In genomic region chr6:76165471-76166221, GRCh38 we compare ENCODE assay signal across 16 cellular contexts.
DNase-seq lines count a peak whose midpoint lies in the region; ATAC-seq, FAIRE-seq and TF ChIP-seq lines count a peak whose summit lies in the region.
"Had no signal": no experiment of that assay in that cellular context is flagged by ENCODE, and none has a peak within 500 bp of the region (broad histone marks: within the 10 kb centered on the region; RNA-seq: fewer than 3 reads in every experiment).

No MANE protein-coding gene starts in this region.

- no peak for ATAC-seq in Right ventricle myocardium inferior
- peak; percentile 34 for ATAC-seq in upper lobe of right lung

- peaks cover 0 to 4% of the 10 kb centered on the region in 2 donors for H3K9me3 ChIP-seq in right atrium auricular region
- no peaks in the 10 kb centered on the region for H3K9me3 ChIP-seq in kidney (ENCODE audit: control insufficient read depth in 1 of 2, low read length in 2 of 2)
- H3K9me3 ChIP-seq in upper lobe of right lung: no peaks in the 10 kb centered on the region

- DNase-seq in Right ventricle myocardium inferior (ENCODE audit: missing footprints) (peak; percentile 56), right atrium auricular region (ENCODE audit: low spot score) (no peak), kidney (peak; percentile 48), upper lobe of right lung (no peak), OCI-M2 (lab: John Stamatoyannopoulos, UW; ENCODE audit: unreplicated experiment) (no peak), HPDE6-E6E7 (ENCODE audit: extremely low spot score) (no peak), NCI-H1436 treated with DMSO at 0.1 percent for 48 hours (lab: John Stamatoyannopoulos, UW) (no peak)
- DNase-seq: 8988T; CD4-positive, alpha-beta memory T cell; DMS153; DMS79; GDM1; GM23248 had no signal

- H3K27me3 ChIP-seq in right atrium auricular region (no peaks in the 10 kb centered on the region), upper lobe of right lung (no peaks in the 10 kb centered on the region)
- H3K27me3 ChIP-seq: BLaER1 had no signal

- intact Hi-C loops in Right ventricle myocardium inferior (cut with DNase I): no loop called here
- intact Hi-C loops in kidney (cut with DNase I): no loop called here
- intact Hi-C loops in upper lobe of right lung (cut with DNase I): no loop called here

- no peak overlapping the region for H3K4me3 ChIP-seq in right atrium auricular region
- H3K4me3 ChIP-seq in kidney (ENCODE audit: low read length in 2 of 2): no peak overlapping the region
- H3K4me3 ChIP-seq in upper lobe of right lung: no peak overlapping the region
- H3K4me3 ChIP-seq: BLaER1, GM23248 had no signal

- no peak overlapping the region for H3K9ac ChIP-seq in kidney (ENCODE audit: low read length in 2 of 2)
- H3K9ac ChIP-seq: BLaER1, GM23248 had no signal

- H3K27ac ChIP-seq in right atrium auricular region: no peak overlapping the region
- no peak overlapping the region for H3K27ac ChIP-seq in kidney (ENCODE audit: low read depth in 2 of 2, low read length in 2 of 2)
- H3K27ac ChIP-seq in upper lobe of right lung: no peak overlapping the region
- H3K27ac ChIP-seq: BLaER1, GM23248 had no signal

- no peaks in the 10 kb centered on the region for H3K4me1 ChIP-seq in right atrium auricular region
- no peaks in the 10 kb centered on the region for H3K4me1 ChIP-seq in kidney (ENCODE audit: control insufficient read depth in 1 of 2, insufficient read depth in 1 of 2, low read depth in 1 of 2, low read length in 2 of 2)
- no peaks in the 10 kb centered on the region for H3K4me1 ChIP-seq in upper lobe of right lung

- no peaks in the 10 kb centered on the region for H3K36me3 ChIP-seq in right atrium auricular region
- no peaks in the 10 kb centered on the region for H3K36me3 ChIP-seq in kidney (ENCODE audit: control insufficient read depth in 1 of 2, insufficient read depth in 2 of 2, low read length in 2 of 2)
- H3K36me3 ChIP-seq in upper lobe of right lung: no peaks in the 10 kb centered on the region
- H3K36me3 ChIP-seq: BLaER1 had no signal

- no peak for FAIRE-seq in kidney (lab: Jason Lieb, UNC)
- FAIRE-seq: GM12892, GM18507 had no signal

- TF ChIP-seq CTCF in right atrium auricular region (IDR thresholded peaks at IDR 0.05) (no peak), kidney (IDR thresholded peaks at IDR 0.05; ENCODE audit: borderline replicate concordance, extremely low read depth, insufficient read depth) (no peak), upper lobe of right lung (IDR thresholded peaks at IDR 0.05) (no peak)

Comparison
In these comparisons a context has a peak if more than half of its experiments do, and no peak if none do; other contexts are left out.
1. DNase-seq: peak in Right ventricle myocardium inferior (single experiment) and kidney (single experiment); none in right atrium auricular region (single experiment), upper lobe of right lung (single experiment), OCI-M2 (single experiment), HPDE6-E6E7 (single experiment) and NCI-H1436 treated with DMSO at 0.1 percent for 48 hours (single experiment).